Comparison of ENCODE assay signal across 30 cellular contexts in the genomic region with DNA sequence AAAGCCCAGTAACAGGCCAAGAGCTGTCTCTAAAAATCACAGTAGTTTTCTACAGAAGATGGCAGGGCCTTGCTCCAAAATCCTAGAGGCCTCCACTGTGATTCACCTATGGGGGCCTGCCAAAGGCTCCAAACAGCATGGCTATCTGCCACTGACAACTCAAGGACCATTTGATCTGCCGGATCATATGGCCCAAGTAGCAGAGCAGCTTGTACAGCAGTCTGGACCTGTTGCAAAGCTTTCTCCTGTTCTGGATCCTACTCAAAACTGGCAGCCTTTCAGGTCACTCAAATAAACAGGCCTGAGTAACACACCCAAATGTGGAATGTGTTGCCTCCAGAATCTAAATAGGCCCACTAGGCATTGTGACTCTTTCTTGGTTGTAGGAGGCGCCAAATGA.
"Had no signal": no experiment of that assay in that cellular context is flagged by ENCODE, and none has a peak within 500 bp of the region (broad histone marks: within the 10 kb centered on the region; RNA-seq: fewer than 3 reads in every experiment).

No MANE protein-coding gene starts in this region.

- H3K4me1 ChIP-seq: body of pancreas, left ventricle myocardium inferior, pancreas, right lobe of liver, upper lobe of left lung had no signal

- H3K27me3 ChIP-seq: body of pancreas, cardiac muscle cell, hepatocyte, pancreas, right lobe of liver, upper lobe of left lung had no signal

- H2AFZ ChIP-seq: hepatocyte had no signal

- H3K4me2 ChIP-seq: hepatocyte, smooth muscle cell had no signal

- H3K4me3 Mint-ChIP-seq: activated CD4-positive, alpha-beta memory T cell treated with anti-CD3 and anti-CD28 coated beads, Interleukin-2, amount 10 ng/mL, durations not matched to agents 7 days and 5 days; activated naive CD4-positive, alpha-beta T cell treated with anti-CD3 and anti-CD28 coated beads, Interleukin-2, amount 10 ng/mL, durations not matched to agents 7 days and 5 days; immature natural killer cell; nephron; stimulated activated naive B cell treated with anti-CD40 and anti-IgM and Interleukin-4, amounts not matched to agents 10 μg/mL and 1 μg/mL and 100 μg/mL, for 72 hours; T-helper 17 cell had no signal

- H3K36me3 ChIP-seq: cardiac muscle cell, left ventricle myocardium inferior, pancreas, right lobe of liver, upper lobe of left lung had no signal

- H3K79me2 ChIP-seq: hepatocyte had no signal

- H3K36me3 Mint-ChIP-seq: activated naive CD4-positive, alpha-beta T cell treated with anti-CD3 and anti-CD28 coated beads, Interleukin-2, amount 10 ng/mL, durations not matched to agents 7 days and 5 days; stimulated activated naive B cell treated with anti-CD40 and anti-IgM and Interleukin-4, amounts not matched to agents 10 μg/mL and 1 μg/mL and 100 μg/mL, for 72 hours had no signal

- DNase-seq: activated CD4-positive, alpha-beta memory T cell treated with anti-CD3 and anti-CD28 coated beads, Interleukin-2, amount 10 ng/mL, durations not matched to agents 7 days and 5 days; activated CD4-positive, alpha-beta T cell treated with anti-CD3 and anti-CD28 coated beads for 4 hours; activated CD4-positive, CD25-positive, alpha-beta regulatory T cell; activated effector memory CD4-positive, alpha-beta T cell treated with anti-CD3 and anti-CD28 coated beads, Interleukin-2, amount 50 U/mL, for 16 hours; activated naive CD4-positive, alpha-beta T cell treated with anti-CD3 and anti-CD28 coated beads, Interleukin-2, amount 10 ng/mL, durations not matched to agents 7 days and 5 days; activated T-cell treated with anti-CD3 and anti-CD28 coated beads for 4 hours; body of pancreas; effector memory CD4-positive, alpha-beta T cell; foreskin melanocyte; glutamatergic neuron; immature natural killer cell; kidney glomerular epithelial cell; left ventricle myocardium inferior; mammary epithelial cell; midbrain; pancreas; right lobe of liver; stimulated activated CD4-positive, alpha-beta T cell treated with anti-CD3 and anti-CD28 coated beads, Interleukin-15, amount 100 ng/mL, for 24 hours; stimulated activated CD4-positive, alpha-beta T cell treated with anti-CD3 and anti-CD28 coated beads, Interleukin-2, amount 100 ng/mL, for 48 hours; stimulated activated CD8-positive, alpha-beta memory T cell treated with anti-CD3 and anti-CD28 coated beads, Interleukin-4, amount 100 ng/mL, for 48 hours; stimulated activated naive B cell treated with anti-CD40 and anti-IgM and Interleukin-4, amounts not matched to agents 10 μg/mL and 1 μg/mL and 100 μg/mL, for 72 hours; SW 1271; T-helper 17 cell; upper lobe of left lung had no signal

- H3K9me3 ChIP-seq: body of pancreas, left ventricle myocardium inferior, pancreas, right lobe of liver, upper lobe of left lung had no signal

- H3K27ac Mint-ChIP-seq: activated CD4-positive, alpha-beta memory T cell treated with anti-CD3 and anti-CD28 coated beads, Interleukin-2, amount 10 ng/mL, durations not matched to agents 7 days and 5 days; activated naive CD4-positive, alpha-beta T cell treated with anti-CD3 and anti-CD28 coated beads, Interleukin-2, amount 10 ng/mL, durations not matched to agents 7 days and 5 days; immature natural killer cell; nephron; stimulated activated naive B cell treated with anti-CD40 and anti-IgM and Interleukin-4, amounts not matched to agents 10 μg/mL and 1 μg/mL and 100 μg/mL, for 72 hours; T-helper 17 cell had no signal

- H3K9me3 Mint-ChIP-seq: stimulated activated naive B cell treated with anti-CD40 and anti-IgM and Interleukin-4, amounts not matched to agents 10 μg/mL and 1 μg/mL and 100 μg/mL, for 72 hours had no signal

- H3K27me3 Mint-ChIP-seq: activated CD4-positive, alpha-beta memory T cell treated with anti-CD3 and anti-CD28 coated beads, Interleukin-2, amount 10 ng/mL, durations not matched to agents 7 days and 5 days; activated naive CD4-positive, alpha-beta T cell treated with anti-CD3 and anti-CD28 coated beads, Interleukin-2, amount 10 ng/mL, durations not matched to agents 7 days and 5 days; stimulated activated naive B cell treated with anti-CD40 and anti-IgM and Interleukin-4, amounts not matched to agents 10 μg/mL and 1 μg/mL and 100 μg/mL, for 72 hours; T-helper 17 cell had no signal

- H3K4me1 Mint-ChIP-seq: activated CD4-positive, alpha-beta memory T cell treated with anti-CD3 and anti-CD28 coated beads, Interleukin-2, amount 10 ng/mL, durations not matched to agents 7 days and 5 days; activated naive CD4-positive, alpha-beta T cell treated with anti-CD3 and anti-CD28 coated beads, Interleukin-2, amount 10 ng/mL, durations not matched to agents 7 days and 5 days; immature natural killer cell; nephron; stimulated activated naive B cell treated with anti-CD40 and anti-IgM and Interleukin-4, amounts not matched to agents 10 μg/mL and 1 μg/mL and 100 μg/mL, for 72 hours; T-helper 17 cell had no signal

- H3K4me3 ChIP-seq: body of pancreas, cardiac muscle cell, hepatocyte, left ventricle myocardium inferior, pancreas, right lobe of liver, SK-N-MC, smooth muscle cell, upper lobe of left lung had no signal

- H3K27ac ChIP-seq: body of pancreas, cardiac muscle cell, hepatocyte, left ventricle myocardium inferior, pancreas, right lobe of liver, SK-N-MC, upper lobe of left lung had no signal

- ATAC-seq: body of pancreas; esophagus mucosa; pancreas; right lobe of liver; stimulated activated naive B cell treated with anti-CD40 and anti-IgM and Interleukin-4, amounts not matched to agents 10 μg/mL and 1 μg/mL and 100 μg/mL, for 72 hours; T-helper 17 cell had no signal
